ENCODE assay signal across 16 cellular contexts in genomic region chr17:36812762-36813161, GRCh38.
DNase-seq lines count a peak whose midpoint lies in the region; ATAC-seq, FAIRE-seq and TF ChIP-seq lines count a peak whose summit lies in the region.
"Had no signal": no experiment of that assay in that cellular context is flagged by ENCODE, and none has a peak within 500 bp of the region (broad histone marks: within the 10 kb centered on the region; RNA-seq: fewer than 3 reads in every experiment).

No MANE protein-coding gene starts in this region.

- no peak overlapping the region for H3K4ac ChIP-seq in mesendoderm (ENCODE audit: low read depth, low read length)

- no peaks in the 10 kb centered on the region for H3K79me1 ChIP-seq in mesendoderm (ENCODE audit: low read length)

- no peaks in the 10 kb centered on the region for H3K9me2 ChIP-seq in GM23338 (ENCODE audit: insufficient read depth)

- H3K27ac Mint-ChIP-seq in GM23338, result no peak overlapping the region
- H3K27ac Mint-ChIP-seq in brain, result peak overlapping the region in 3 of 5 experiments; percentile 48 to 91 (median 50)
- H3K27ac Mint-ChIP-seq: HFFc6 had no signal

- H3K9me3 Mint-ChIP-seq in GM23338, result no peaks in the 10 kb centered on the region; the same call in none of the 3 replicates
- H3K9me3 Mint-ChIP-seq in brain, result peaks cover 0 to 6% (median 0%) of the 10 kb centered on the region in 5 experiments
- H3K9me3 Mint-ChIP-seq: HFFc6 had no signal

- no peak overlapping the region for H4K5ac ChIP-seq in mesendoderm (ENCODE audit: low read length)

- H3K36me3 Mint-ChIP-seq in GM23338 (ENCODE audit: low read depth) (no peaks in the 10 kb centered on the region), brain (no peaks in the 10 kb centered on the region)

- no peak overlapping the region for H4K8ac ChIP-seq in mesendoderm (ENCODE audit: low read depth, low read length)

- TF ChIP-seq CTCF in GM23338 (conservative IDR thresholded peaks at IDR 0.05; ENCODE audit: low read depth in 2 of 2) (no peak), brain (conservative IDR thresholded peaks at IDR 0.05) (no peak)

- no peak overlapping the region for H2AK5ac ChIP-seq in mesendoderm (ENCODE audit: low read length)

- no CpG with 5 or more reads among the region's 9 CpGs for WGBS in mesendoderm (ENCODE audit: extremely low coverage, insufficient coverage, low lambda C conversion rate)

- H3K27me3 Mint-ChIP-seq in GM23338 (ENCODE audit: insufficient read depth, low read depth, poor library complexity) (peaks cover 45% of the 10 kb centered on the region), brain (peaks cover 85% of the 10 kb centered on the region)

- H3K18ac ChIP-seq in mesendoderm (ENCODE audit: low read length), result no peak overlapping the region

- peak overlapping the region; percentile 74 for H3K56ac ChIP-seq in mesendoderm (ENCODE audit: low read length)

- H2AFZ ChIP-seq in GM23338, result peak overlapping the region; percentile 69
- H2AFZ ChIP-seq: PC-9 had no signal

- H3K36me3 ChIP-seq in GM23338 (ENCODE audit: insufficient read depth) (no peaks in the 10 kb centered on the region), mesendoderm (ENCODE audit: control insufficient read depth, insufficient read depth, low read length) (no peaks in the 10 kb centered on the region)

- H3K4me2 ChIP-seq in GM23338 (peak overlapping the region; percentile 73), mesendoderm (ENCODE audit: low read length) (peak overlapping the region; percentile 2)
- H3K4me2 ChIP-seq: PC-9 had no signal

- peak overlapping the region; percentile 22 for H3K9ac ChIP-seq in mesendoderm (ENCODE audit: low read length)

- H3K27ac ChIP-seq in GM23338 (ENCODE audit: low read depth), result no peak overlapping the region
- no peak overlapping the region for H3K27ac ChIP-seq in mesendoderm (ENCODE audit: low read depth, low read length)
- H3K27ac ChIP-seq: PC-9 had no signal

- H3K23ac ChIP-seq in mesendoderm (ENCODE audit: low read length), result no peak overlapping the region

- no peaks in the 10 kb centered on the region for H3F3A ChIP-seq in GM23338 (replicated peaks; ENCODE audit: low read depth)

- H2BK15ac ChIP-seq in mesendoderm (replicated peaks; ENCODE audit: low read depth), result no peak overlapping the region

- FAIRE-seq in urothelium cell line (lab: Jason Lieb, UNC), result no peak
- FAIRE-seq: GM12878, GM18507 had no signal

- no peak overlapping the region for H3K4me3 ChIP-seq in GM23338
- H3K4me3 ChIP-seq in mesendoderm (ENCODE audit: low read length), result no peak overlapping the region
- H3K4me3 ChIP-seq: GM12878, PC-9 had no signal

- peak overlapping the region; percentile 20; the same call in 1 of the 3 replicates for H3K4me3 Mint-ChIP-seq in GM23338
- H3K4me3 Mint-ChIP-seq in brain, result peak overlapping the region in 1 of 5 experiments; percentile 37
- H3K4me3 Mint-ChIP-seq: HFFc6 had no signal

- no peak overlapping the region for H2BK5ac ChIP-seq in mesendoderm (ENCODE audit: low read length)

- H4K20me1 ChIP-seq in GM23338 (replicated peaks; ENCODE audit: insufficient read depth), result no peaks in the 10 kb centered on the region

- ATAC-seq in GM23338, result peak; percentile 3; the same call in 1 of the 3 replicates
- ATAC-seq in HG02798 (IDR thresholded peaks at IDR 0.05; ENCODE audit: poor library complexity, unreplicated experiment), result no peak
- ATAC-seq: GM12878 had no signal

- no peaks in the 10 kb centered on the region for H3K79me2 ChIP-seq in GM23338 (replicated peaks; ENCODE audit: insufficient read depth)
- no peaks in the 10 kb centered on the region for H3K79me2 ChIP-seq in mesendoderm (ENCODE audit: control insufficient read depth, insufficient read depth, low read length)

- peaks cover 49% of the 10 kb centered on the region for H3K4me1 Mint-ChIP-seq in GM23338
- H3K4me1 Mint-ChIP-seq in brain, result peaks cover 75% of the 10 kb centered on the region

- H2BK120ac ChIP-seq in mesendoderm (ENCODE audit: low read depth, low read length), result no peak overlapping the region

- DNase-seq in EL (peak; percentile 12), GM23338 (ENCODE audit: low spot score) (peak; percentile 54), mesendoderm (no peak), NCI-H1092 (lab: John Stamatoyannopoulos, UW) (no peak), urothelium cell line (ENCODE audit: low spot score) (no peak)
- no peak for DNase-seq in activated CD4-positive, alpha-beta T cell treated with anti-CD3 and anti-CD28 coated beads for 4 hours
- DNase-seq: HFFc6, Kasumi-1, NCI-H1417, NCI-H2029 treated with DMSO at 0.1 percent for 48 hours, PC-9, T-helper 1 cell had no signal

- peaks cover 32% of the 10 kb centered on the region for H3K27me3 ChIP-seq in GM23338 (ENCODE audit: insufficient read depth)
- peaks cover 6% of the 10 kb centered on the region for H3K27me3 ChIP-seq in mesendoderm (ENCODE audit: insufficient read depth, low read length, poor library complexity)

- H3K4me1 ChIP-seq in GM23338 (ENCODE audit: insufficient read depth), result peaks cover 39% of the 10 kb centered on the region
- H3K4me1 ChIP-seq in mesendoderm (ENCODE audit: control insufficient read depth, low read depth, low read length), result peaks cover 12% of the 10 kb centered on the region

TF ChIP-seq in GM23338, 12 proteins besides CTCF, POLR2A, EP300 and RAD21:
- TF ChIP-seq CREB1 (CRISPR knock-in tag; IDR thresholded peaks at IDR 0.05; ENCODE audit: low read depth), result no peak
- no peak for TF ChIP-seq JUNB (IDR thresholded peaks at IDR 0.05; ENCODE audit: unreplicated experiment)

Comparison
In these comparisons a context has a peak if more than half of its experiments do, and no peak if none do; other contexts are left out.
1. DNase-seq: peak in EL (single experiment) and GM23338 (single experiment); none in mesendoderm (single experiment), NCI-H1092 (single experiment), urothelium cell line (single experiment) and activated CD4-positive, alpha-beta T cell treated with anti-CD3 and anti-CD28 coated beads for 4 hours (0 of 2).